8 cellular contexts compared by ENCODE assay signal in the genomic region with DNA sequence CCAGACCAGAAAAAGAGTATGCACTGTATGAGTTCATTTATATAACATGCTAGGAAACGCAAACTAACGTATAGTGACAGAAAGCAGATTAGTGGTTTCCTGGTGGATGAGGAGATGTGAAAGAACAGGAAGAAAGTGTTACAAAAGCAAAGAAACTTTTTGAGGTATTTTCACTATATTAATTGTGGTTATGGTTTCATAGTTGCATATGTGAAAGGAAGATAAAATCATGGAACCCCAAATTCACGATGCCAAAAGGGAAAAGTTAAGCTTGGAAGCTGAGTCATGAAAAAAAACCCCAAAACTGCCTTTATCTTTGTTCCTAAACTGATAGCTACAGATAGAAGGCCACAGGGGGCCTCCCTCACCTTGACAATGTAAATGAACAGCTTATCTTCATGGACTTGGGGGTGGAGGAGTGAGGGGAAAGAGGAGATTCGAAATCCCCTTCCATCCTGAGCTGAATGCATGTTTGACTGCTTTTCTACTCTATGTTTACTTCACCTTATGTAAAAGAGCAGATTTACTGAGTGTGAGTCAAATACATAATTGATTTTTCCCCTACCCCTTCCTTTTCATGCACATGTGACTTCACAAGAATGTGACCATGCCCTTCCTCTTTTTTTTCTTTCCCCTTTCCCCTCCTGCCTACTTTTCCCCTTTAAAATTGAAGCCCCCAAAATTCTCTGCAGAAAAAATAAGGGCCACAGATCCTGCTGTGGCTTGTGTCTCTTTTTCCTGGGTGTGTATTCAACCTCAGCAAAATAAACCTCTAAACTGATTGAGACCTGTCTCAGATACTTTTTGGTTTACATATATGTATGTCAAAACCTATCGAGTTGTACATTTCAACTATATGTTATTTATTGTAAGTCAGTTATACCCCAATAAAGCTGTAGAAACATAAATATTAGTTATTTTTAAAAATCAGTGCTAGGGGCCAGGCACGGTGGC.
DNase-seq lines count a peak whose midpoint lies in the region; ATAC-seq, FAIRE-seq and TF ChIP-seq lines count a peak whose summit lies in the region.
"Had no signal": no experiment of that assay in that cellular context is flagged by ENCODE, and none has a peak within 500 bp of the region (broad histone marks: within the 10 kb centered on the region; RNA-seq: fewer than 3 reads in every experiment).

No MANE protein-coding gene starts in this region.

- no peaks in the 10 kb centered on the region for H3K9me2 ChIP-seq in SK-N-SH

- 34 to 48% (median 35%) methylated on average over 6 of the region's 6 CpGs for WGBS in spleen, 5 donors
- 79% methylated on average over 6 of the region's 6 CpGs for WGBS in SK-N-SH (ENCODE audit: low lambda C conversion rate)

- H3K9me3 Mint-ChIP-seq in activated CD4-positive, alpha-beta memory T cell treated with anti-CD3 and anti-CD28 coated beads, Interleukin-2, amount 10 ng/mL, durations not matched to agents 7 days and 5 days: peaks cover 2% of the 10 kb centered on the region

- no peaks in the 10 kb centered on the region for H3K36me3 ChIP-seq in HUES6 (ENCODE audit: control insufficient read depth, insufficient read depth, low read length)
- no peaks in the 10 kb centered on the region for H3K36me3 ChIP-seq in spleen
- no peaks in the 10 kb centered on the region for H3K36me3 ChIP-seq in SK-N-SH (replicated peaks in 1 of 2; ENCODE audit: control insufficient read depth in 1 of 2, insufficient read depth in 2 of 2, low read length in 1 of 2)

- H3K4me2 ChIP-seq in SK-N-SH: no peak overlapping the region

- H3K9me3 ChIP-seq in HUES6 (ENCODE audit: control insufficient read depth, insufficient read depth, low read depth, low read length) (peaks cover 5% of the 10 kb centered on the region; the same call in 1 of the 2 replicates), spleen (no peaks in the 10 kb centered on the region), SK-N-SH (no peaks in the 10 kb centered on the region)

- intact Hi-C loops in spleen (cut with DNase I; ENCODE audit: low total_unique reads): no loop called here

- peaks cover 13% of the 10 kb centered on the region for H3K4me1 Mint-ChIP-seq in activated CD4-positive, alpha-beta memory T cell treated with anti-CD3 and anti-CD28 coated beads, Interleukin-2, amount 10 ng/mL, durations not matched to agents 7 days and 5 days

- no peak for TF ChIP-seq POLR2A in spleen (IDR thresholded peaks at IDR 0.05)

- H4K20me1 ChIP-seq in SK-N-SH (ENCODE audit: insufficient read depth): no peaks in the 10 kb centered on the region

- no peak for DNase-seq in GM19239 (ENCODE audit: insufficient read length, low spot score)
- DNase-seq in activated CD4-positive, alpha-beta memory T cell treated with anti-CD3 and anti-CD28 coated beads, Interleukin-2, amount 10 ng/mL, durations not matched to agents 7 days and 5 days: no peak
- peak; percentile 3 to 10 for DNase-seq in stimulated activated CD4-positive, alpha-beta T cell treated with anti-CD3 and anti-CD28 coated beads, Interleukin-1b, Interleukin-23, amount 100 ng/mL, for 4 hours (ENCODE audit: low read depth in 2 of 2)
- no peak for DNase-seq in spleen
- DNase-seq in SK-N-SH: no peak
- DNase-seq: anterior cingulate cortex had no signal

- no peak overlapping the region for H3K4me3 Mint-ChIP-seq in activated CD4-positive, alpha-beta memory T cell treated with anti-CD3 and anti-CD28 coated beads, Interleukin-2, amount 10 ng/mL, durations not matched to agents 7 days and 5 days

- no peak overlapping the region for H3K4me3 ChIP-seq in HUES6 (ENCODE audit: low read depth, low read length)
- H3K4me3 ChIP-seq in spleen: no peak overlapping the region
- no peak overlapping the region for H3K4me3 ChIP-seq in SK-N-SH (ENCODE audit: low read depth in 2 of 2, low read length in 1 of 2)

- ATAC-seq in HG02840 (IDR thresholded peaks at IDR 0.05; ENCODE audit: low FRiP score, unreplicated experiment): no peak

- TF ChIP-seq CTCF in spleen (IDR thresholded peaks at IDR 0.05 in 8 of 11, conservative IDR thresholded peaks at IDR 0.05 in 3 of 11): no peak
- no peak for TF ChIP-seq CTCF in SK-N-SH (IDR thresholded peaks at IDR 0.05)

- CTCF ChIA-PET in activated CD4-positive, alpha-beta memory T cell treated with anti-CD3 and anti-CD28 coated beads, Interleukin-2, amount 10 ng/mL, durations not matched to agents 7 days and 5 days (lab: Charles Lee): interaction anchor here (1.2 kb wide), 1 partner anchor 155 kb away, joined by 5 read pairs; no protein-coding TSS in a partner anchor
- CTCF ChIA-PET in SK-N-SH (lab: Yijun Ruan, JAX): interaction anchor here (1.3 kb wide), 1 partner anchor 20 kb away, joined by 3 read pairs; no protein-coding TSS in a partner anchor

- no peaks in the 10 kb centered on the region for H3K79me2 ChIP-seq in SK-N-SH (ENCODE audit: insufficient read depth)

- POLR2A ChIA-PET in activated CD4-positive, alpha-beta memory T cell treated with anti-CD3 and anti-CD28 coated beads, Interleukin-2, amount 10 ng/mL, durations not matched to agents 7 days and 5 days (lab: Charles Lee): interaction anchor here (0.6 to 1.2 kb wide), 4 partner anchors 12 to 99 kb away, joined by 3 to 5 read pairs (median 3); no protein-coding TSS in a partner anchor
- POLR2A ChIA-PET in SK-N-SH (lab: Yijun Ruan, JAX): no interaction called here

- H3K27ac Mint-ChIP-seq in activated CD4-positive, alpha-beta memory T cell treated with anti-CD3 and anti-CD28 coated beads, Interleukin-2, amount 10 ng/mL, durations not matched to agents 7 days and 5 days: peak overlapping the region; percentile 1

- no peak for TF ChIP-seq RAD21 in SK-N-SH (IDR thresholded peaks at IDR 0.05; ENCODE audit: low read length)

- no peak overlapping the region for H2AFZ ChIP-seq in SK-N-SH (ENCODE audit: low read depth)

- no peaks in the 10 kb centered on the region for H3F3A ChIP-seq in SK-N-SH (replicated peaks; ENCODE audit: insufficient read depth)

- H3K36me3 Mint-ChIP-seq in activated CD4-positive, alpha-beta memory T cell treated with anti-CD3 and anti-CD28 coated beads, Interleukin-2, amount 10 ng/mL, durations not matched to agents 7 days and 5 days (ENCODE audit: low read depth): peaks cover 2% of the 10 kb centered on the region

- H3K27me3 ChIP-seq in HUES6 (ENCODE audit: control insufficient read depth, insufficient read depth, low read length) (no peaks in the 10 kb centered on the region), spleen (replicated peaks in 1 of 7) (no peaks in the 10 kb centered on the region), SK-N-SH (ENCODE audit: insufficient read depth) (no peaks in the 10 kb centered on the region)

- H3K27ac ChIP-seq in HUES6 (ENCODE audit: low read depth, low read length) (peak overlapping the region; percentile 69; the same call in 1 of the 2 replicates), spleen (peak overlapping the region in 4 of 8 donors; percentile 15 to 47 (median 31)), SK-N-SH (ENCODE audit: low read depth in 2 of 2, low read length in 1 of 2) (no peak overlapping the region)

- no peaks in the 10 kb centered on the region for H3K27me3 Mint-ChIP-seq in activated CD4-positive, alpha-beta memory T cell treated with anti-CD3 and anti-CD28 coated beads, Interleukin-2, amount 10 ng/mL, durations not matched to agents 7 days and 5 days

- peak; percentile 91 for FAIRE-seq in GM19239 (lab: Jason Lieb, UNC)

- peaks cover 17% of the 10 kb centered on the region for H3K4me1 ChIP-seq in HUES6 (ENCODE audit: control insufficient read depth, insufficient read depth, low read length)
- H3K4me1 ChIP-seq in spleen: peaks cover 0 to 15% (median 11%) of the 10 kb centered on the region in 6 donors
- no peaks in the 10 kb centered on the region for H3K4me1 ChIP-seq in SK-N-SH (ENCODE audit: control insufficient read depth in 1 of 2, insufficient read depth in 2 of 2, low read depth in 1 of 2, low read length in 1 of 2)

- no peak for TF ChIP-seq EP300 in SK-N-SH (IDR thresholded peaks at IDR 0.05; ENCODE audit: borderline replicate concordance in 1 of 2, low read depth in 1 of 2, low read length in 1 of 2)

- H3K9ac ChIP-seq in HUES6 (ENCODE audit: low read length) (peak overlapping the region; percentile 13), SK-N-SH (no peak overlapping the region)

TF ChIP-seq in SK-N-SH, 30 proteins besides CTCF, POLR2A, EP300 and RAD21:
- TF ChIP-seq, protein P1, sequence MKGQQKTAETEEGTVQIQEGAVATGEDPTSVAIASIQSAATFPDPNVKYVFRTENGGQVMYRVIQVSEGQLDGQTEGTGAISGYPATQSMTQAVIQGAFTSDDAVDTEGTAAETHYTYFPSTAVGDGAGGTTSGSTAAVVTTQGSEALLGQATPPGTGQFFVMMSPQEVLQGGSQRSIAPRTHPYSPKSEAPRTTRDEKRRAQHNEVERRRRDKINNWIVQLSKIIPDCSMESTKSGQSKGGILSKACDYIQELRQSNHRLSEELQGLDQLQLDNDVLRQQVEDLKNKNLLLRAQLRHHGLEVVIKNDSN (IDR thresholded peaks at IDR 0.05; ENCODE audit: borderline replicate concordance, low read depth): no peak
- TF ChIP-seq FOXM1 (IDR thresholded peaks at IDR 0.05; ENCODE audit: low read depth): no peak

Comparison
In these comparisons a context has a peak if more than half of its experiments do, and no peak if none do; other contexts are left out.
1. DNase-seq: peak in stimulated activated CD4-positive, alpha-beta T cell treated with anti-CD3 and anti-CD28 coated beads, Interleukin-1b, Interleukin-23, amount 100 ng/mL, for 4 hours (2 of 2); none in GM19239 (single experiment), activated CD4-positive, alpha-beta memory T cell treated with anti-CD3 and anti-CD28 coated beads, Interleukin-2, amount 10 ng/mL, durations not matched to agents 7 days and 5 days (single experiment), spleen (single experiment) and SK-N-SH (single experiment).